ENCODE assay signal across 8 cellular contexts in genomic region chr19:38049105-38049649, GRCh38.
DNase-seq lines count a peak whose midpoint lies in the region; ATAC-seq and TF ChIP-seq lines count a peak whose summit lies in the region.

No MANE protein-coding gene starts in this region.

- H3K9me3 Mint-ChIP-seq in Calu3 (ENCODE audit: low read depth, unreplicated experiment): no peaks in the 10 kb centered on the region

- H3K27me3 ChIP-seq in SJSA1 (replicated peaks): no peaks in the 10 kb centered on the region

- BruUV-seq in Calu3 (replicated peaks; lab: Mats Ljungman, UMichigan): no TSS peak

- CTCF ChIA-PET in Calu3 (lab: Charles Lee): interaction anchor here (0.6 kb wide), 1 partner anchor 35 kb away, joined by 3 read pairs; no protein-coding TSS in a partner anchor

- H3K9me3 ChIP-seq in SJSA1 (replicated peaks): no peaks in the 10 kb centered on the region

- H3K4me1 ChIP-seq in SJSA1 (replicated peaks): peaks cover 15% of the 10 kb centered on the region

- H3K36me3 ChIP-seq in SJSA1: no peaks in the 10 kb centered on the region; the same call in 1 of the 2 replicates

- H3K36me3 Mint-ChIP-seq in Calu3 (ENCODE audit: insufficient read depth, unreplicated experiment): no peaks in the 10 kb centered on the region

- H3K27ac ChIP-seq in SJSA1: peak overlapping the region; percentile 63

- DNase-seq in SJSA1 (ENCODE audit: low read depth in 1 of 2, low spot score in 2 of 2) (peak in 1 of 2 experiments; percentile 52), Calu3 (no peak), NCI-H2196 treated with DMSO at 0.1 percent for 48 hours (lab: John Stamatoyannopoulos, UW; ENCODE audit: unreplicated experiment) (no peak), NK-92 (lab: John Stamatoyannopoulos, UW; ENCODE audit: unreplicated experiment) (no peak)
- peak; percentile 28 for DNase-seq in activated naive CD8-positive, alpha-beta T cell treated with anti-CD3 and anti-CD28 coated beads, Interleukin-2, amount 50 U/mL, for 16 hours (ENCODE audit: low read depth, low spot score)
- peak; percentile 12 to 31 (median 18) for DNase-seq in stimulated activated CD4-positive, alpha-beta T cell treated with anti-CD3 and anti-CD28 coated beads, TNF-alpha, amount 100 ng/mL, for 1 hour (ENCODE audit: low read depth in 3 of 3, low spot score in 1 of 3)

- TF ChIP-seq CTCF in Calu3 (IDR thresholded peaks at IDR 0.05; ENCODE audit: unreplicated experiment): no peak

- H3K4me3 ChIP-seq in SJSA1: no peak overlapping the region

- ATAC-seq in GM18870 (IDR thresholded peaks at IDR 0.05; ENCODE audit: unreplicated experiment) (peak; percentile 56), HG02970 (IDR thresholded peaks at IDR 0.05; ENCODE audit: low FRiP score, unreplicated experiment) (peak; percentile 48)

- intact Hi-C loops in Calu3 (cut with micrococcal nuclease; ENCODE audit: unreplicated experiment): no loop called here

- peaks cover 4% of the 10 kb centered on the region for H3K4me1 Mint-ChIP-seq in Calu3 (ENCODE audit: low read depth, unreplicated experiment)

- no peak overlapping the region for H3K27ac Mint-ChIP-seq in Calu3 (ENCODE audit: unreplicated experiment)

- H3K27me3 Mint-ChIP-seq in Calu3 (ENCODE audit: unreplicated experiment): no peaks in the 10 kb centered on the region

- H3K4me3 Mint-ChIP-seq in Calu3 (ENCODE audit: low read depth, unreplicated experiment): no peak overlapping the region

Comparison
In these comparisons a context has a peak if more than half of its experiments do, and no peak if none do; other contexts are left out.
1. DNase-seq: peak in activated naive CD8-positive, alpha-beta T cell treated with anti-CD3 and anti-CD28 coated beads, Interleukin-2, amount 50 U/mL, for 16 hours (single experiment) and stimulated activated CD4-positive, alpha-beta T cell treated with anti-CD3 and anti-CD28 coated beads, TNF-alpha, amount 100 ng/mL, for 1 hour (3 of 3); none in Calu3 (single experiment), NCI-H2196 treated with DMSO at 0.1 percent for 48 hours (single experiment) and NK-92 (single experiment).